ENCODE assay signal across 1 cellular context in genomic region chr21:36479415-36480402, GRCh38.
A peak's percentile ranks its signal among the peaks of the same experiment; 100 is the strongest.
TF ChIP-seq lines count a peak whose summit lies in the region.

CLDN14 (minus strand) TSS chr21:36480122; CDS start chr21:36461695, 18,427 bp downstream.

TF ChIP-seq in HepG2, 621 proteins besides CTCF, POLR2A, EP300 and RAD21 (continued from another document and continues in another):
- TF ChIP-seq AHDC1 (CRISPR knock-in tag; IDR thresholded peaks at IDR 0.05; ENCODE audit: borderline replicate concordance): peak; percentile 97
- peak; percentile 92; the same call in 1 of the 2 replicates for TF ChIP-seq ZNF280D (CRISPR knock-in tag; IDR thresholded peaks at IDR 0.05)
- no peak for TF ChIP-seq RBM39 (IDR thresholded peaks at IDR 0.05; ENCODE audit: low read depth, low read length, poor library complexity, severe bottlenecking)
- TF ChIP-seq TP53 (CRISPR knock-in tag; conservative IDR thresholded peaks at IDR 0.05): no peak
- no peak for TF ChIP-seq ZNF143 (CRISPR knock-in tag; IDR thresholded peaks at IDR 0.05)
- peak; percentile 19 for TF ChIP-seq GABPB1 (CRISPR knock-in tag; IDR thresholded peaks at IDR 0.05)
- 0 out of 2 replicates have a peak, but pooled peaks have one; percentile 41 for TF ChIP-seq ZBTB8A (CRISPR knock-in tag; IDR thresholded peaks at IDR 0.05; ENCODE audit: borderline replicate concordance, low read depth)
- no peak for TF ChIP-seq ZC3H13 (CRISPR knock-in tag; IDR thresholded peaks at IDR 0.05)
- no peak for TF ChIP-seq ZNF18 (CRISPR knock-in tag; IDR thresholded peaks at IDR 0.05; ENCODE audit: insufficient replicate concordance)
- TF ChIP-seq ZNF784 (CRISPR knock-in tag; IDR thresholded peaks at IDR 0.05; ENCODE audit: borderline replicate concordance): peak; percentile 90
- no peak for TF ChIP-seq NFRKB (IDR thresholded peaks at IDR 0.05)
- 0 out of 2 replicates have a peak, but pooled peaks have one; percentile 35 for TF ChIP-seq ZNF34 (CRISPR knock-in tag; IDR thresholded peaks at IDR 0.05; ENCODE audit: borderline replicate concordance)
- 0 out of 2 replicates have a peak, but pooled peaks have one; percentile 60 for TF ChIP-seq CSRNP1 (CRISPR knock-in tag; IDR thresholded peaks at IDR 0.05)
- peak; percentile 65; the same call in 1 of the 2 replicates for TF ChIP-seq ZNF747 (CRISPR knock-in tag; IDR thresholded peaks at IDR 0.05; ENCODE audit: borderline replicate concordance)
- no peak for TF ChIP-seq ZNF20 (CRISPR knock-in tag; IDR thresholded peaks at IDR 0.05)
- TF ChIP-seq NRL (CRISPR knock-in tag; IDR thresholded peaks at IDR 0.05; ENCODE audit: borderline replicate concordance): no peak
- TF ChIP-seq FOXC1 (CRISPR knock-in tag; IDR thresholded peaks at IDR 0.05; ENCODE audit: borderline replicate concordance): 0 out of 2 replicates have a peak, but pooled peaks have one; percentile 73
- peak; percentile 36; the same call in 1 of the 2 replicates for TF ChIP-seq ZFP91 (CRISPR knock-in tag; IDR thresholded peaks at IDR 0.05; ENCODE audit: borderline replicate concordance)
- no peak for TF ChIP-seq HNRNPUL1 (IDR thresholded peaks at IDR 0.05; ENCODE audit: low read depth, low read length)
- no peak for TF ChIP-seq SOX6 (IDR thresholded peaks at IDR 0.05)
- TF ChIP-seq SOX6 (CRISPR knock-in tag; IDR thresholded peaks at IDR 0.05): peak; percentile 92
- no peak for TF ChIP-seq PBX2 (CRISPR knock-in tag; IDR thresholded peaks at IDR 0.05)
- TF ChIP-seq FOXJ3 (CRISPR knock-in tag; IDR thresholded peaks at IDR 0.05; ENCODE audit: borderline replicate concordance): peak; percentile 89; the same call in 1 of the 2 replicates
- TF ChIP-seq ZFYVE20 (CRISPR knock-in tag; IDR thresholded peaks at IDR 0.05; ENCODE audit: borderline replicate concordance, low read depth): no peak
- TF ChIP-seq ZBTB21 (CRISPR knock-in tag; IDR thresholded peaks at IDR 0.05): peak; percentile 6; the same call in 1 of the 2 replicates
- TF ChIP-seq KDM3A (CRISPR knock-in tag; IDR thresholded peaks at IDR 0.05; ENCODE audit: low read depth): no peak
- TF ChIP-seq HOXD1 (CRISPR knock-in tag; IDR thresholded peaks at IDR 0.05): no peak; the same call in 1 of the 2 replicates
- TF ChIP-seq ZNF710 (CRISPR knock-in tag; IDR thresholded peaks at IDR 0.05; ENCODE audit: borderline replicate concordance): peak; percentile 93
- peak; percentile 80 for TF ChIP-seq SOX5 (CRISPR knock-in tag; IDR thresholded peaks at IDR 0.05; ENCODE audit: borderline replicate concordance)
- TF ChIP-seq SALL1 (CRISPR knock-in tag; IDR thresholded peaks at IDR 0.05): peak; percentile 99
- no peak; the same call in 1 of the 2 replicates for TF ChIP-seq BRF2 (CRISPR knock-in tag; IDR thresholded peaks at IDR 0.05)
- TF ChIP-seq E2F1 (CRISPR knock-in tag; IDR thresholded peaks at IDR 0.05): no peak
- TF ChIP-seq JDP2 (CRISPR knock-in tag; IDR thresholded peaks at IDR 0.05; ENCODE audit: borderline replicate concordance): no peak
- TF ChIP-seq ZNF136 (CRISPR knock-in tag; IDR thresholded peaks at IDR 0.05; ENCODE audit: low read depth): peak; percentile 86; the same call in 1 of the 2 replicates
- peak; percentile 95 for TF ChIP-seq DPF2 (CRISPR knock-in tag; IDR thresholded peaks at IDR 0.05; ENCODE audit: borderline replicate concordance, low read depth)
- TF ChIP-seq NFKBIZ (CRISPR knock-in tag; IDR thresholded peaks at IDR 0.05): no peak
- TF ChIP-seq ZFP36 (IDR thresholded peaks at IDR 0.05; ENCODE audit: borderline replicate concordance, low read depth, low read length, partially characterized antibody): no peak
